ENCODE assay signal across 13 cellular contexts in genomic region chr2:142603761-142604160, GRCh38.
A peak's percentile ranks its signal among the peaks of the same experiment; 100 is the strongest.
DNase-seq lines count a peak whose midpoint lies in the region; ATAC-seq and TF ChIP-seq lines count a peak whose summit lies in the region.
"Had no signal": no experiment of that assay in that cellular context is flagged by ENCODE, and none has a peak within 500 bp of the region (broad histone marks: within the 10 kb centered on the region; RNA-seq: fewer than 3 reads in every experiment).

No MANE protein-coding gene starts in this region.

- intact Hi-C loops in heart left ventricle (cut with DNase I): no loop called here

- ATAC-seq in GM19035 (IDR thresholded peaks at IDR 0.05; ENCODE audit: unreplicated experiment): no peak
- no peak for ATAC-seq in heart left ventricle
- ATAC-seq: upper lobe of right lung had no signal

- H3K9me3 ChIP-seq in mesenchymal stem cell (ENCODE audit: control insufficient read depth, low read length): no peaks in the 10 kb centered on the region
- no peaks in the 10 kb centered on the region for H3K9me3 ChIP-seq in heart left ventricle
- H3K9me3 ChIP-seq: upper lobe of right lung had no signal

- H3K79me1 ChIP-seq in mesenchymal stem cell (replicated peaks; ENCODE audit: low read length, poor library complexity, severe bottlenecking): no peaks in the 10 kb centered on the region

- H3K9ac ChIP-seq in mesenchymal stem cell (ENCODE audit: low read length): no peak overlapping the region

- H3K23ac ChIP-seq in mesenchymal stem cell (ENCODE audit: low read length in 2 of 2): no peak overlapping the region

- H3K27me3 ChIP-seq in brain microvascular endothelial cell (replicated peaks): no peaks in the 10 kb centered on the region
- H3K27me3 ChIP-seq in mesenchymal stem cell (ENCODE audit: control insufficient read depth in 1 of 2, insufficient read depth in 1 of 2, low read length in 2 of 2): no peaks in the 10 kb centered on the region
- H3K27me3 ChIP-seq in heart left ventricle: no peaks in the 10 kb centered on the region
- H3K27me3 ChIP-seq: upper lobe of right lung had no signal

- DNase-seq in NCI-H446 (lab: John Stamatoyannopoulos, UW) (peak; percentile 21 to 48), brain microvascular endothelial cell (no peak), mesenchymal stem cell (peak; percentile 35), COLO829 (ENCODE audit: low spot score) (no peak), NCI-H1436 (lab: John Stamatoyannopoulos, UW) (no peak), heart left ventricle (no peak)
- DNase-seq: activated CD4-positive, alpha-beta T cell treated with anti-CD3 and anti-CD28 coated beads for 1 hour; NCI-H2107; SHP77 treated with DMSO at 0.1 percent for 48 hours; small intestine; upper lobe of right lung had no signal

- no peak overlapping the region for H3K4me3 ChIP-seq in brain microvascular endothelial cell (ENCODE audit: low read depth, low read length)
- H3K4me3 ChIP-seq in mesenchymal stem cell (ENCODE audit: insufficient read depth in 1 of 2, low read depth in 1 of 2, low read length in 2 of 2): no peak overlapping the region
- H3K4me3 ChIP-seq in heart left ventricle: no peak overlapping the region
- H3K4me3 ChIP-seq: upper lobe of right lung had no signal

- H3K36me3 ChIP-seq in brain microvascular endothelial cell (replicated peaks) (no peaks in the 10 kb centered on the region), mesenchymal stem cell (ENCODE audit: control insufficient read depth in 1 of 2, insufficient read depth in 2 of 2, low read depth in 1 of 2, low read length in 2 of 2) (no peaks in the 10 kb centered on the region), heart left ventricle (no peaks in the 10 kb centered on the region)
- H3K36me3 ChIP-seq: upper lobe of right lung had no signal

- no peak for TF ChIP-seq POLR2A in heart left ventricle (IDR thresholded peaks at IDR 0.05)

- H2BK15ac ChIP-seq in mesenchymal stem cell (ENCODE audit: low read depth, poor library complexity, severe bottlenecking): no peak overlapping the region

- H3K27ac ChIP-seq in brain microvascular endothelial cell (no peak overlapping the region), mesenchymal stem cell (ENCODE audit: low read length, poor library complexity, severe bottlenecking) (no peak overlapping the region), heart left ventricle (no peak overlapping the region)
- H3K27ac ChIP-seq: upper lobe of right lung had no signal

- H2BK12ac ChIP-seq in mesenchymal stem cell (ENCODE audit: low read length in 2 of 2): no peak overlapping the region

- H2AFZ ChIP-seq in mesenchymal stem cell (ENCODE audit: low read depth, low read length): no peak overlapping the region

- TF ChIP-seq CTCF in GM12873 (IDR thresholded peaks at IDR 0.05; ENCODE audit: insufficient read depth, low read depth, low read length, missing control alignments): peak; percentile 3
- TF ChIP-seq CTCF in brain microvascular endothelial cell (IDR thresholded peaks at IDR 0.05; ENCODE audit: low read depth, low read length, missing control alignments): peak; percentile 14
- TF ChIP-seq CTCF in heart left ventricle (IDR thresholded peaks at IDR 0.05): peak in 2 of 12 donors; percentile 6 to 17

- no peak overlapping the region for H2BK120ac ChIP-seq in mesenchymal stem cell (ENCODE audit: low read depth, low read length)

- no peak overlapping the region for H2AK5ac ChIP-seq in mesenchymal stem cell (ENCODE audit: low read length, severe bottlenecking)

- H3K4me1 ChIP-seq in mesenchymal stem cell (ENCODE audit: control insufficient read depth, insufficient read depth, low read depth, low read length) (peaks cover under 1% of the 10 kb centered on the region), heart left ventricle (no peaks in the 10 kb centered on the region)
- H3K4me1 ChIP-seq: upper lobe of right lung had no signal

- H3K4me2 ChIP-seq in mesenchymal stem cell (ENCODE audit: low read length, poor library complexity, severe bottlenecking): no peak overlapping the region

- in situ Hi-C loops in brain microvascular endothelial cell (cut with HindIII; ENCODE audit: low pct_ligation_motif_present, low sequenced_read_pairs): no loop called here

- no peak overlapping the region for H3K18ac ChIP-seq in mesenchymal stem cell (ENCODE audit: low read depth in 1 of 2, low read length in 2 of 2)

- WGBS in mesenchymal stem cell: no CpG with 5 or more reads among the region's 1 CpG
- 60 to 77% (median 69%) methylated on average over 1 of the region's 1 CpG for WGBS in heart left ventricle, 4 donors

- no peak overlapping the region for H4K91ac ChIP-seq in mesenchymal stem cell (ENCODE audit: low read length)

- H3K4ac ChIP-seq in mesenchymal stem cell (ENCODE audit: low read depth in 1 of 2, low read length in 2 of 2): no peak overlapping the region

- H4K8ac ChIP-seq in mesenchymal stem cell (ENCODE audit: low read length): no peak overlapping the region

- no peak overlapping the region for H2BK5ac ChIP-seq in mesenchymal stem cell (ENCODE audit: low read depth, low read length, poor library complexity, severe bottlenecking)

- no peak overlapping the region for H3K14ac ChIP-seq in mesenchymal stem cell (ENCODE audit: low read length in 2 of 2)

Comparison
In these comparisons a context has a peak if more than half of its experiments do, and no peak if none do; other contexts are left out.
1. DNase-seq: peak in NCI-H446 (2 of 2) and mesenchymal stem cell (single experiment); none in brain microvascular endothelial cell (single experiment), COLO829 (single experiment), NCI-H1436 (single experiment) and heart left ventricle (0 of 5).